ENCODE assay signal across 16 cellular contexts in the genomic region with DNA sequence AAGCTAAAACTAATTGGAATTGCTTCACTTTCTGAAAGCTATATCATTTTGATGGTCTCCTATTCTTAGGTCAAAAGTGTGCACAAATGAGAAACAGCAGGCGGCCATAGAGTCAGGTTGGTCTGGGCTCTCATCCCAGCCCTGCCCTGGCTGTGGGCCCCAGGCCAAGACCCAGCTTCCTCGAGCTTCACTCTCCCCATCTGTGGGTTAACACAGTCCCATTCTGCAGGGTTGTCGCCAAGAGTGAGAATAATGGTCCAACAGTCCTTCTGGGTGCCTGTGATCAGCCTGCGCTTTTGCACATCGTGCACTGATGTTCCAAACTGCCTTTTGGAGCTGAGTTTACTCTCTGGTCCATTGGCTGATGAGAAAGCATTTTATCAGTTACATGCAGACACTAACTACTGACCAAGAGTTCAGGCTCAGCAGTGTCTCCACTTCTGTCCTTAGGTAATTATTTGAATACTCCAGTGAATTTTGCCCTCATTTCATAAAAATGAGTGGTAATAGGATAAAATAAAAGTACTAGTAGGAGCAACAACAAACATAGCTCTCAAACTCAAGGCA.
DNase-seq lines count a peak whose midpoint lies in the region; ATAC-seq and TF ChIP-seq lines count a peak whose summit lies in the region.
"Had no signal": no experiment of that assay in that cellular context is flagged by ENCODE, and none has a peak within 500 bp of the region (broad histone marks: within the 10 kb centered on the region; RNA-seq: fewer than 3 reads in every experiment).

No MANE protein-coding gene starts in this region.

- H3K9me3 ChIP-seq in tibial artery, result no peaks in the 10 kb centered on the region
- H3K9me3 ChIP-seq: A549, upper lobe of right lung had no signal

- H3K4me1 ChIP-seq in tibial artery, result no peaks in the 10 kb centered on the region

- DNase-seq in NCI-H524 (lab: John Stamatoyannopoulos, UW), result peak; percentile 31 to 70
- DNase-seq in NCI-H524 treated with DMSO at 0.1 percent for 48 hours (lab: John Stamatoyannopoulos, UW), result no peak
- peak; percentile 75 to 89 for DNase-seq in SHP77 (lab: John Stamatoyannopoulos, UW)
- DNase-seq in fibroblast of mammary gland (ENCODE audit: low read depth), result peak; percentile 34
- peak; percentile 93 for DNase-seq in pons (ENCODE audit: low spot score)
- no peak for DNase-seq in stimulated activated effector memory CD8-positive, alpha-beta T cell treated with anti-CD3 and anti-CD28 coated beads, Interleukin-12 subunit alpha, Interleukin-12 subunit beta, amount 100 ng/mL, for 72 hours (ENCODE audit: low spot score in 2 of 2)
- no peak for DNase-seq in tibial artery
- DNase-seq: brain microvascular endothelial cell, DMS53, islet precursor cell, natural killer cell, upper lobe of right lung had no signal

- H3K9me3 Mint-ChIP-seq in stimulated activated effector memory CD8-positive, alpha-beta T cell treated with anti-CD3 and anti-CD28 coated beads, Interleukin-12 subunit alpha, Interleukin-12 subunit beta, amount 100 ng/mL, for 72 hours, result no peaks in the 10 kb centered on the region
- H3K9me3 Mint-ChIP-seq: IgD-negative memory B cell, natural killer cell had no signal

- no peak for ATAC-seq in GM18520 (IDR thresholded peaks at IDR 0.05; ENCODE audit: unreplicated experiment)
- ATAC-seq in stimulated activated effector memory CD8-positive, alpha-beta T cell treated with anti-CD3 and anti-CD28 coated beads, Interleukin-12 subunit alpha, Interleukin-12 subunit beta, amount 100 ng/mL, for 72 hours, result no peak
- ATAC-seq: A549, HCT116, natural killer cell, upper lobe of right lung had no signal

- peaks cover 0 to 12% (median 12%) of the 10 kb centered on the region in 3 donors for H3K36me3 ChIP-seq in tibial artery
- H3K36me3 ChIP-seq: brain microvascular endothelial cell had no signal

- no peak overlapping the region for H3K27ac Mint-ChIP-seq in stimulated activated effector memory CD8-positive, alpha-beta T cell treated with anti-CD3 and anti-CD28 coated beads, Interleukin-12 subunit alpha, Interleukin-12 subunit beta, amount 100 ng/mL, for 72 hours
- H3K27ac Mint-ChIP-seq: IgD-negative memory B cell, natural killer cell had no signal

- H3K27ac ChIP-seq in tibial artery, result no peak overlapping the region
- H3K27ac ChIP-seq: A549, brain microvascular endothelial cell, upper lobe of right lung had no signal

- H3K36me3 Mint-ChIP-seq in stimulated activated effector memory CD8-positive, alpha-beta T cell treated with anti-CD3 and anti-CD28 coated beads, Interleukin-12 subunit alpha, Interleukin-12 subunit beta, amount 100 ng/mL, for 72 hours, result no peaks in the 10 kb centered on the region
- H3K36me3 Mint-ChIP-seq: natural killer cell had no signal

- H3K27me3 ChIP-seq in tibial artery, result no peaks in the 10 kb centered on the region
- H3K27me3 ChIP-seq: brain microvascular endothelial cell, upper lobe of right lung had no signal

- H3K4me3 Mint-ChIP-seq in stimulated activated effector memory CD8-positive, alpha-beta T cell treated with anti-CD3 and anti-CD28 coated beads, Interleukin-12 subunit alpha, Interleukin-12 subunit beta, amount 100 ng/mL, for 72 hours, result no peak overlapping the region
- H3K4me3 Mint-ChIP-seq: IgD-negative memory B cell, natural killer cell had no signal

- H3K4me3 ChIP-seq in fibroblast of mammary gland (ENCODE audit: control insufficient read depth, low read depth, low read length), result no peak overlapping the region
- no peak overlapping the region for H3K4me3 ChIP-seq in tibial artery
- H3K4me3 ChIP-seq: A549, upper lobe of right lung had no signal

- TF ChIP-seq CTCF in fibroblast of mammary gland (conservative IDR thresholded peaks at IDR 0.05; ENCODE audit: control insufficient read depth, insufficient read depth, low read depth, low read length) (no peak), tibial artery (IDR thresholded peaks at IDR 0.05) (no peak)

- intact Hi-C loops in tibial artery (cut with DNase I; ENCODE audit: low total_unique reads), result no loop called here

- H3K4me1 Mint-ChIP-seq in stimulated activated effector memory CD8-positive, alpha-beta T cell treated with anti-CD3 and anti-CD28 coated beads, Interleukin-12 subunit alpha, Interleukin-12 subunit beta, amount 100 ng/mL, for 72 hours, result peaks cover 21% of the 10 kb centered on the region

Comparison
In these comparisons a context has a peak if more than half of its experiments do, and no peak if none do; other contexts are left out.
1. DNase-seq: peak in NCI-H524 (2 of 2), SHP77 (2 of 2), fibroblast of mammary gland (single experiment) and pons (single experiment); none in NCI-H524 treated with DMSO at 0.1 percent for 48 hours (single experiment), stimulated activated effector memory CD8-positive, alpha-beta T cell treated with anti-CD3 and anti-CD28 coated beads, Interleukin-12 subunit alpha, Interleukin-12 subunit beta, amount 100 ng/mL, for 72 hours (0 of 2) and tibial artery (0 of 2).